In genomic region chr22:50260434-50260800, GRCh38 we compare ENCODE assay signal across 1 cellular context.
TF ChIP-seq lines count a peak whose summit lies in the region.

No MANE protein-coding gene starts in this region.

TF ChIP-seq in HepG2, 621 proteins besides CTCF, POLR2A, EP300 and RAD21:
- TF ChIP-seq, protein P1, sequence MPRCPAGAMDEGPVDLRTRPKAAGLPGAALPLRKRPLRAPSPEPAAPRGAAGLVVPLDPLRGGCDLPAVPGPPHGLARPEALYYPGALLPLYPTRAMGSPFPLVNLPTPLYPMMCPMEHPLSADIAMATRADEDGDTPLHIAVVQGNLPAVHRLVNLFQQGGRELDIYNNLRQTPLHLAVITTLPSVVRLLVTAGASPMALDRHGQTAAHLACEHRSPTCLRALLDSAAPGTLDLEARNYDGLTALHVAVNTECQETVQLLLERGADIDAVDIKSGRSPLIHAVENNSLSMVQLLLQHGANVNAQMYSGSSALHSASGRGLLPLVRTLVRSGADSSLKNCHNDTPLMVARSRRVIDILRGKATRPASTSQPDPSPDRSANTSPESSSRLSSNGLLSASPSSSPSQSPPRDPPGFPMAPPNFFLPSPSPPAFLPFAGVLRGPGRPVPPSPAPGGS (CRISPR knock-in tag; IDR thresholded peaks at IDR 0.05) = no peak
- TF ChIP-seq ZNF292 (CRISPR knock-in tag; IDR thresholded peaks at IDR 0.05; ENCODE audit: borderline replicate concordance, low read depth) (no peak), SP4 (CRISPR knock-in tag; IDR thresholded peaks at IDR 0.05) (no peak), HNF4G (IDR thresholded peaks at IDR 0.05; ENCODE audit: borderline replicate concordance, low read depth, low read length) (no peak), HNF4G (CRISPR knock-in tag; IDR thresholded peaks at IDR 0.05; ENCODE audit: borderline replicate concordance, low read depth) (no peak), WIZ (CRISPR knock-in tag; IDR thresholded peaks at IDR 0.05) (no peak), RBAK (CRISPR knock-in tag; IDR thresholded peaks at IDR 0.05) (no peak), HNRNPL (IDR thresholded peaks at IDR 0.05; ENCODE audit: low read depth, low read length) (no peak), ZNF776 (CRISPR knock-in tag; IDR thresholded peaks at IDR 0.05) (no peak)
- TF ChIP-seq, protein P2, sequence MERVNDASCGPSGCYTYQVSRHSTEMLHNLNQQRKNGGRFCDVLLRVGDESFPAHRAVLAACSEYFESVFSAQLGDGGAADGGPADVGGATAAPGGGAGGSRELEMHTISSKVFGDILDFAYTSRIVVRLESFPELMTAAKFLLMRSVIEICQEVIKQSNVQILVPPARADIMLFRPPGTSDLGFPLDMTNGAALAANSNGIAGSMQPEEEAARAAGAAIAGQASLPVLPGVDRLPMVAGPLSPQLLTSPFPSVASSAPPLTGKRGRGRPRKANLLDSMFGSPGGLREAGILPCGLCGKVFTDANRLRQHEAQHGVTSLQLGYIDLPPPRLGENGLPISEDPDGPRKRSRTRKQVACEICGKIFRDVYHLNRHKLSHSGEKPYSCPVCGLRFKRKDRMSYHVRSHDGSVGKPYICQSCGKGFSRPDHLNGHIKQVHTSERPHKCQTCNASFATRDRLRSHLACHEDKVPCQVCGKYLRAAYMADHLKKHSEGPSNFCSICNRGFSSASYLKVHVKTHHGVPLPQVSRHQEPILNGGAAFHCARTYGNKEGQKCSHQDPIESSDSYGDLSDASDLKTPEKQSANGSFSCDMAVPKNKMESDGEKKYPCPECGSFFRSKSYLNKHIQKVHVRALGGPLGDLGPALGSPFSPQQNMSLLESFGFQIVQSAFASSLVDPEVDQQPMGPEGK (CRISPR knock-in tag; IDR thresholded peaks at IDR 0.05) = 0 out of 2 replicates have a peak, but pooled peaks have one; percentile 4
